Comparison of ENCODE assay signal across 8 cellular contexts in genomic region chr1:6727535-6727934, GRCh38. TPM values are rescaled to one million over a fixed set of nuclear protein-coding genes. Genes with fewer than 3 reads are reported as not detected.
A peak's percentile ranks its signal among the peaks of the same experiment; 100 is the strongest.
DNase-seq lines count a peak whose midpoint lies in the region; ATAC-seq and TF ChIP-seq lines count a peak whose summit lies in the region.

No MANE protein-coding gene starts in this region.

- H3K4me3 ChIP-seq in Loucy (ENCODE audit: low read length, poor library complexity, severe bottlenecking), result no peak overlapping the region

- TF ChIP-seq CTCF in Loucy (conservative IDR thresholded peaks at IDR 0.05; ENCODE audit: low read length), result peak; percentile 96

- H3K79me2 ChIP-seq in Loucy (ENCODE audit: insufficient read depth, low read length), result no peaks in the 10 kb centered on the region

- H3K9me3 ChIP-seq in Loucy (ENCODE audit: insufficient read depth, low read depth, low read length), result no peaks in the 10 kb centered on the region

- H3K9ac ChIP-seq in Loucy (ENCODE audit: low read depth, low read length, poor library complexity, severe bottlenecking), result no peak overlapping the region

- no peaks in the 10 kb centered on the region for H3F3A ChIP-seq in Loucy (ENCODE audit: low read depth)

- H3K36me3 ChIP-seq in Loucy (ENCODE audit: insufficient read depth, low read length), result no peaks in the 10 kb centered on the region

- H4K20me1 ChIP-seq in Loucy (ENCODE audit: insufficient read depth, low read length, poor library complexity, severe bottlenecking), result no peaks in the 10 kb centered on the region

- H3K27me3 ChIP-seq in Loucy (ENCODE audit: insufficient read depth, low read length, poor library complexity, severe bottlenecking), result no peaks in the 10 kb centered on the region

- no peaks in the 10 kb centered on the region for H3K4me1 ChIP-seq in Loucy (ENCODE audit: insufficient read depth, low read length, poor library complexity, severe bottlenecking)

- no peak overlapping the region for H2AFZ ChIP-seq in Loucy (ENCODE audit: low read length)

- H3K4me2 ChIP-seq in Loucy (ENCODE audit: low read depth, low read length, poor library complexity, severe bottlenecking), result no peak overlapping the region

- H3K9me2 ChIP-seq in Loucy (replicated peaks; ENCODE audit: low read depth, low read length), result no peaks in the 10 kb centered on the region

- peak; percentile 62 for DNase-seq in EH (ENCODE audit: low read depth)
- DNase-seq in T follicular helper cell (ENCODE audit: low read depth), result peak; percentile 30
- DNase-seq in astrocyte of the hippocampus (ENCODE audit: low read depth, low spot score), result peak; percentile 69
- peak; percentile 71 for DNase-seq in inferior parietal cortex (ENCODE audit: extremely low spot score)
- peak; percentile 41 for DNase-seq in stimulated activated CD4-positive, alpha-beta T cell treated with anti-CD3 and anti-CD28 coated beads, Interleukin-2, amount 100 ng/mL, for 4 hours (ENCODE audit: low read depth)
- no peak for DNase-seq in posterior vena cava (ENCODE audit: low spot score)

- intact Hi-C loops in posterior vena cava (cut with DNase I), result loop anchor here (10.0 kb wide), 4 partner anchors 167 to 917 kb away; no protein-coding TSS in a partner anchor

- no peak for ATAC-seq in HG02870 (IDR thresholded peaks at IDR 0.05; ENCODE audit: unreplicated experiment)

RNA-seq across cellular contexts. Expression of gene DNAJC11, which starts 25.9 kb away (rescaled TPM):
- 10 to 100 TPM; 24.6 TPM for total RNA-seq in posterior vena cava

RNA-seq across cellular contexts. Expression of gene CAMTA1, which starts 57.7 kb away (rescaled TPM):
- 10 to 100 TPM; 65.1 to 76.4 TPM for total RNA-seq in posterior vena cava
